Comparison of ENCODE assay signal across 17 cellular contexts in genomic region chr1:99133759-99134158, GRCh38.
"Had no signal": no experiment of that assay in that cellular context is flagged by ENCODE, and none has a peak within 500 bp of the region (broad histone marks: within the 10 kb centered on the region; RNA-seq: fewer than 3 reads in every experiment).

No MANE protein-coding gene starts in this region.

- H3K4me1 ChIP-seq: colonic mucosa, heart right ventricle, parathyroid adenoma, right lobe of liver, testis, uterus had no signal

- H3K9me3 ChIP-seq: colonic mucosa, right lobe of liver, testis, uterus had no signal

- DNase-seq: activated T-cell treated with anti-CD3 and anti-CD28 coated beads, Interleukin-2, amount 50 U/mL, for 24 hours; colonic mucosa; heart right ventricle; islet precursor cell; left colon; nephron progenitor cell; right lobe of liver; stimulated activated CD4-positive, alpha-beta T cell treated with anti-CD3 and anti-CD28 coated beads, Interleukin-2, amount 100 ng/mL, for 48 hours; stimulated activated CD8-positive, alpha-beta memory T cell treated with anti-CD3 and anti-CD28 coated beads, Interleukin-4, amount 100 ng/mL, for 48 hours; stimulated activated naive B cell treated with anti-CD40 and anti-IgM and Interleukin-4, amounts not matched to agents 10 μg/mL and 1 μg/mL and 100 μg/mL, for 72 hours; T1000; testis; trophoblast cell; uterus had no signal

- H3K4me2 ChIP-seq: smooth muscle cell had no signal

- H3K27me3 ChIP-seq: colonic mucosa, right lobe of liver, testis, uterus had no signal

- H3K36me3 ChIP-seq: colonic mucosa, heart right ventricle, right lobe of liver, uterus had no signal

- H3K79me2 ChIP-seq: parathyroid adenoma had no signal

- H2AFZ ChIP-seq: parathyroid adenoma had no signal

- H3K4me3 ChIP-seq: colonic mucosa, heart right ventricle, right lobe of liver, smooth muscle cell, testis, uterus had no signal

- H3K27ac ChIP-seq: colonic mucosa, epithelial cell of prostate, heart right ventricle, parathyroid adenoma, right lobe of liver, testis, uterus had no signal
